In genomic region chr2:131394147-131394931, GRCh38 we compare ENCODE assay signal across 11 cellular contexts. TPM values are rescaled to one million over a fixed set of nuclear protein-coding genes. Genes with fewer than 3 reads are reported as not detected.
DNase-seq lines count a peak whose midpoint lies in the region; ATAC-seq and TF ChIP-seq lines count a peak whose summit lies in the region.
"Had no signal": no experiment of that assay in that cellular context is flagged by ENCODE, and none has a peak within 500 bp of the region (broad histone marks: within the 10 kb centered on the region; RNA-seq: fewer than 3 reads in every experiment).

No MANE protein-coding gene starts in this region.

- TF ChIP-seq CTCF in GM10266 (IDR thresholded peaks at IDR 0.05; ENCODE audit: control insufficient read depth, insufficient read depth, low read depth, missing control alignments), result no peak

- H3K27me3 Mint-ChIP-seq in stimulated activated naive B cell treated with anti-CD40 and anti-IgM and Interleukin-4, amounts not matched to agents 10 μg/mL and 1 μg/mL and 100 μg/mL, for 72 hours, result peaks cover 11 to 34% of the 10 kb centered on the region in 2 donors

- H3K9me3 Mint-ChIP-seq in stimulated activated naive B cell treated with anti-CD40 and anti-IgM and Interleukin-4, amounts not matched to agents 10 μg/mL and 1 μg/mL and 100 μg/mL, for 72 hours, result no peaks in the 10 kb centered on the region

- peak; percentile 27 for DNase-seq in activated T-cell treated with anti-CD3 and anti-CD28 coated beads for 48 hours (ENCODE audit: low read depth)
- DNase-seq in activated T-cell treated with anti-CD3 and anti-CD28 coated beads for 4 hours, result no peak
- peak; percentile 18 for DNase-seq in amniotic epithelial cell (ENCODE audit: low read depth)
- peak; percentile 73 for DNase-seq in iPS-NIHi7 (ENCODE audit: extremely low spot score)
- no peak for DNase-seq in stimulated activated naive B cell treated with anti-CD40 and anti-IgM and Interleukin-4, amounts not matched to agents 10 μg/mL and 1 μg/mL and 100 μg/mL, for 72 hours
- DNase-seq in GM10266 (ENCODE audit: extremely low spot score), result no peak
- DNase-seq in occipital lobe (lab: John Stamatoyannopoulos, UW), result no peak
- DNase-seq: OCI-M1 had no signal

- peak; percentile 38 to 39 for ATAC-seq in stimulated activated naive B cell treated with anti-CD40 and anti-IgM and Interleukin-4, amounts not matched to agents 10 μg/mL and 1 μg/mL and 100 μg/mL, for 72 hours (replicated peaks)
- ATAC-seq in HG02981 (IDR thresholded peaks at IDR 0.05; ENCODE audit: unreplicated experiment), result no peak

- no peak overlapping the region for H3K4me3 Mint-ChIP-seq in stimulated activated naive B cell treated with anti-CD40 and anti-IgM and Interleukin-4, amounts not matched to agents 10 μg/mL and 1 μg/mL and 100 μg/mL, for 72 hours

- no peaks in the 10 kb centered on the region for H3K36me3 Mint-ChIP-seq in stimulated activated naive B cell treated with anti-CD40 and anti-IgM and Interleukin-4, amounts not matched to agents 10 μg/mL and 1 μg/mL and 100 μg/mL, for 72 hours

- H3K27ac Mint-ChIP-seq in stimulated activated naive B cell treated with anti-CD40 and anti-IgM and Interleukin-4, amounts not matched to agents 10 μg/mL and 1 μg/mL and 100 μg/mL, for 72 hours, result no peak overlapping the region

- H3K4me1 Mint-ChIP-seq in stimulated activated naive B cell treated with anti-CD40 and anti-IgM and Interleukin-4, amounts not matched to agents 10 μg/mL and 1 μg/mL and 100 μg/mL, for 72 hours, result peaks cover 0 to 5% of the 10 kb centered on the region in 2 donors

RNA-seq across cellular contexts. Expression of gene RAB6D, which starts 30.4 kb away (rescaled TPM):
- 0.62 TPM for total RNA-seq in occipital lobe
- total RNA-seq: skeletal muscle tissue, thoracic aorta had no signal

Comparison
In these comparisons a context has a peak if more than half of its experiments do, and no peak if none do; other contexts are left out.
1. DNase-seq: peak in activated T-cell treated with anti-CD3 and anti-CD28 coated beads for 48 hours (single experiment), amniotic epithelial cell (single experiment) and iPS-NIHi7 (single experiment); none in activated T-cell treated with anti-CD3 and anti-CD28 coated beads for 4 hours (single experiment), stimulated activated naive B cell treated with anti-CD40 and anti-IgM and Interleukin-4, amounts not matched to agents 10 μg/mL and 1 μg/mL and 100 μg/mL, for 72 hours (single experiment), GM10266 (single experiment) and occipital lobe (single experiment).